Comparison of ENCODE assay signal across 8 cellular contexts in the genomic region with DNA sequence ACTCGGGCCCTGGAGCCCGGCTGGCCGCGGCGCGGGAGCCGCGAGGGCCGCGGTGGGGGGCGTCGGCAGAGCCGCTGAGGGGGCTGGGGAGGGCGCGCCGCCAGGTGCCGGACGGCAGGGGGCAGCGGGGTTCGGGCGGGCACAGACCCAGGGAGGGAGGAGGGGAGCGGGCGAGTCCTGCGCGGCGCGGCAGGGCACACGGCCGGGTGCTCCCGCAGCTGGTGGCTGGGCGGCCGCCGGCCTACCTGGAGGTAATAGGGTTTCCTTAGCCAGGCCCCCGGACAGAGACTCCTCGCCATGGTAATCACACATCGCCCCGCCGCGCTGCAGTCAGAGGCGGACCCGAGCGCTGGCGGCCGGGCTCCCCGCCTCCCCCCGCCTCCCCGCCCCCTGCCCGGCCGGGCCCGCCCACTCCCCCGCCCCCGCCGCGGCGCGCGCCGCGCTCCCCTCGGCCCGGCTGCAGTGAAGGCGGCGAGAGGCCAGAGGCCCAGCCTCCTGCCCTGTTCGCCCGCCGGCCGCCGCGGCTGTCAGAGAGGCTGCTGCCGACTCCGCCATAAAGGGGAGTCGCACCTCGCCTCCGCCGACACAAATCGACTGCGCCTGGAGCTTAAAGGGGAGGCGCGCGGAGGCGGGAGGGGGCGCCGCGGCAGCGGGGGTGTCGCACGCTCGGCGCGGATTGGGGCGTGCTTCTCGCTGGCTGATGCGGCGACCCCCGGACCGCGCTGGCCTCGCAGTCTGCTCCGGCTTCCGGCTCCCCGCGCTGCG.
DNase-seq lines count a peak whose midpoint lies in the region; ATAC-seq and TF ChIP-seq lines count a peak whose summit lies in the region.

A gene (minus strand): TSS at position 332 of the 765 bp plus-strand sequence. CDS start 33 bp downstream, at position 299.

- H3K4me1 ChIP-seq in muscle layer of colon (ENCODE audit: insufficient read depth, low read length), result peaks cover 32% of the 10 kb centered on the region

- H3K4me3 ChIP-seq in muscle layer of colon (ENCODE audit: low read depth in 1 of 2, low read length in 2 of 2), result peak within 1 kb of the TSS; percentile 52 to 85

- no peaks in the 10 kb centered on the region for H3K36me3 ChIP-seq in muscle layer of colon (ENCODE audit: insufficient read depth, low read length)

- TF ChIP-seq CTCF in C4-2B (conservative IDR thresholded peaks at IDR 0.05), result no peak

- no peaks in the 10 kb centered on the region for H3K27me3 ChIP-seq in muscle layer of colon (ENCODE audit: control insufficient read depth in 1 of 2, insufficient read depth in 2 of 2, low read length in 2 of 2)

- H3K9me3 ChIP-seq in muscle layer of colon (ENCODE audit: low read length), result no peaks in the 10 kb centered on the region

- DNase-seq in NOMO-1 treated with dmso at 0.1 percent for 144 hours (lab: John Stamatoyannopoulos, UW; ENCODE audit: unreplicated experiment), result peak; percentile 34
- DNase-seq in activated T-cell treated with anti-CD3 and anti-CD28 coated beads for 24 hours (ENCODE audit: low read depth), result peak; percentile 55
- DNase-seq in epithelial cell of prostate (ENCODE audit: low read depth, low spot score), result no peak
- DNase-seq in stimulated activated CD8-positive, alpha-beta memory T cell treated with anti-CD3 and anti-CD28 coated beads, Interleukin-7, amount 100 ng/mL, for 1 hour (ENCODE audit: low read depth in 2 of 2), result peak; percentile 52 to 53

- H3K27ac ChIP-seq in C4-2B, result peak within 1 kb of the TSS; percentile 83
- H3K27ac ChIP-seq in epithelial cell of prostate, result peak within 1 kb of the TSS; percentile 67
- H3K27ac ChIP-seq in muscle layer of colon (ENCODE audit: low read depth, low read length), result peak within 1 kb of the TSS; percentile 85

- ATAC-seq in GM19328 (IDR thresholded peaks at IDR 0.05; ENCODE audit: unreplicated experiment) (peak; percentile 37), HG03460 (IDR thresholded peaks at IDR 0.05; ENCODE audit: unreplicated experiment) (peak; percentile 44)

- peak within 1 kb of the TSS; percentile 81 for H3K9ac ChIP-seq in muscle layer of colon (ENCODE audit: low read length)
